Comparison of ENCODE assay signal across 8 cellular contexts in genomic region chr9:32378993-32379729, GRCh38. TPM values are rescaled to one million over a fixed set of nuclear protein-coding genes. Genes with fewer than 3 reads are reported as not detected.
DNase-seq lines count a peak whose midpoint lies in the region; ATAC-seq and TF ChIP-seq lines count a peak whose summit lies in the region.

No MANE protein-coding gene starts in this region.

- H2BK20ac ChIP-seq in IMR-90 (ENCODE audit: low read depth, low read length), result peak overlapping the region; percentile 6; the same call in 1 of the 2 replicates

- H2AK9ac ChIP-seq in IMR-90 (replicated peaks; ENCODE audit: low read depth, low read length, poor library complexity), result no peak overlapping the region

- no peak overlapping the region for H3K56ac ChIP-seq in IMR-90 (ENCODE audit: extremely low read depth, insufficient read depth, low read length)

- H3K36me3 ChIP-seq in IMR-90 (ENCODE audit: control insufficient read depth, insufficient read depth, low read length), result no peaks in the 10 kb centered on the region
- no peaks in the 10 kb centered on the region for H3K36me3 ChIP-seq in prostate gland

- no peak overlapping the region for H3K4ac ChIP-seq in IMR-90 (ENCODE audit: low read depth, low read length)

- no peak overlapping the region for H3K14ac ChIP-seq in IMR-90 (replicated peaks; ENCODE audit: low read depth, low read length)

- intact Hi-C loops in IMR-90 (cut with micrococcal nuclease) (loop anchor here (1.0 to 5.0 kb wide), 7 partner anchors 53 to 589 kb away; partner anchors contain the start of gene RIGI), Right ventricle myocardium superior (cut with DNase I) (loop anchor here (2.0 to 10.0 kb wide), 3 partner anchors 53 to 596 kb away; no protein-coding TSS in a partner anchor), prostate gland (cut with DNase I) (loop anchor here (2.0 to 5.0 kb wide), 2 partner anchors 200 to 588 kb away; no protein-coding TSS in a partner anchor)

- no peak overlapping the region for H3K27ac ChIP-seq in IMR-90 (ENCODE audit: insufficient read depth, low read length)
- H3K27ac ChIP-seq in prostate gland, result no peak overlapping the region

- 0% methylated on average over 1 of the region's 5 CpGs; no CpG with 5 or more reads in 1 of the 2 experiments for WGBS in IMR-90 (ENCODE audit: extremely low coverage in 2 of 2, insufficient read length in 1 of 2), 2 experiments
- WGBS in prostate gland, result 16% methylated on average over 5 of the region's 5 CpGs

- H3K9ac ChIP-seq in IMR-90 (ENCODE audit: low read depth, low read length), result no peak overlapping the region

- peak overlapping the region; percentile 67; the same call in 1 of the 2 replicates for H2BK120ac ChIP-seq in IMR-90 (ENCODE audit: low read depth, low read length)

- no peak overlapping the region for H3K4me3 ChIP-seq in IMR-90 (ENCODE audit: insufficient read depth, low read depth, low read length)
- no peak overlapping the region for H3K4me3 ChIP-seq in prostate gland

- no peak overlapping the region for H4K91ac ChIP-seq in IMR-90 (ENCODE audit: insufficient read depth, low read depth, low read length)

- dilution Hi-C loops in IMR-90 (cut with HindIII; ENCODE audit: low sequenced_read_pairs, unreplicated experiment), result no loop called here

- TF ChIP-seq POLR2A in IMR-90 (IDR thresholded peaks at IDR 0.05; ENCODE audit: low read depth, low read length), result 0 out of 2 replicates have a peak, but pooled peaks have one; percentile 34
- TF ChIP-seq POLR2A in prostate gland (IDR thresholded peaks at IDR 0.05), result no peak

- peak overlapping the region; percentile 48; the same call in 1 of the 2 replicates for H3K4me2 ChIP-seq in IMR-90 (ENCODE audit: low read depth, low read length)

- CTCF ChIA-PET in IMR-90 (lab: Yijun Ruan, JAX), result interaction anchor here (0.6 to 7.0 kb wide), 33 partner anchors 10 to 594 kb away, joined by 3 to 189 read pairs (median 4); partner anchors contain the start of genes NDUFB6, RIGI, SMIM27 and TOPORS

- no peak overlapping the region for H3K18ac ChIP-seq in IMR-90 (ENCODE audit: low read depth, low read length)

- TF ChIP-seq RAD21 in IMR-90 (IDR thresholded peaks at IDR 0.05; ENCODE audit: low read length), result peak; percentile 97

- H3K27me3 ChIP-seq in IMR-90 (ENCODE audit: control insufficient read depth, insufficient read depth, low read length), result peaks cover 2% of the 10 kb centered on the region; the same call in 1 of the 2 replicates
- H3K27me3 ChIP-seq in prostate gland (replicated peaks; ENCODE audit: insufficient read depth), result no peaks in the 10 kb centered on the region

- peak overlapping the region; percentile 76 for H2AFZ ChIP-seq in IMR-90 (replicated peaks; ENCODE audit: low read length, poor library complexity)

- H3K27ac Mint-ChIP-seq in activated naive CD8-positive, alpha-beta T cell treated with anti-CD3 and anti-CD28 coated beads for 36 hours, result no peak overlapping the region

- H3K23ac ChIP-seq in IMR-90 (ENCODE audit: low read depth, low read length), result no peak overlapping the region

- no peaks in the 10 kb centered on the region for H3K36me3 Mint-ChIP-seq in activated naive CD8-positive, alpha-beta T cell treated with anti-CD3 and anti-CD28 coated beads for 36 hours

- peaks cover 4% of the 10 kb centered on the region for H3K4me1 ChIP-seq in IMR-90 (ENCODE audit: control insufficient read depth, insufficient read depth, low read length)
- H3K4me1 ChIP-seq in prostate gland (replicated peaks), result no peaks in the 10 kb centered on the region

- no peaks in the 10 kb centered on the region for H4K20me1 ChIP-seq in IMR-90 (ENCODE audit: insufficient read depth, low read length)

- H3K27me3 Mint-ChIP-seq in activated naive CD8-positive, alpha-beta T cell treated with anti-CD3 and anti-CD28 coated beads for 36 hours, result peaks cover 17% of the 10 kb centered on the region

- no peaks in the 10 kb centered on the region for H3K79me1 ChIP-seq in IMR-90 (ENCODE audit: low read depth in 1 of 2, low read length in 2 of 2)

- no peak overlapping the region for H2BK15ac ChIP-seq in IMR-90 (ENCODE audit: low read depth, low read length)

- TF ChIP-seq CTCF in IMR-90 (conservative IDR thresholded peaks at IDR 0.05; ENCODE audit: low read depth, low read length) (peak; percentile 95), prostate gland (IDR thresholded peaks at IDR 0.05) (peak; percentile 53 to 85 (median 72))

- BruUV-seq in IMR-90 (replicated peaks; lab: Mats Ljungman, UMichigan), result no TSS peak

- no peak overlapping the region for H4K5ac ChIP-seq in IMR-90 (ENCODE audit: low read depth, low read length)

- no peaks in the 10 kb centered on the region for H3K9me3 Mint-ChIP-seq in activated naive CD8-positive, alpha-beta T cell treated with anti-CD3 and anti-CD28 coated beads for 36 hours

- in situ Hi-C loops in IMR-90 (cut with MboI; ENCODE audit: low sequenced_read_pairs), result no loop called here

- ATAC-seq in GM21737 (IDR thresholded peaks at IDR 0.05; ENCODE audit: unreplicated experiment), result peak; percentile 88
- ATAC-seq in IMR-90 (ENCODE audit: low read depth), result peak; percentile 78
- peak; percentile 95 for ATAC-seq in Right ventricle myocardium superior (ENCODE audit: poor library complexity)

- POLR2A ChIA-PET in IMR-90 (lab: Charles Lee; ENCODE audit: unreplicated experiment), result interaction anchor here (0.5 kb wide), 1 partner anchor 193 kb away, joined by 4 read pairs; no protein-coding TSS in a partner anchor

- H3K9me1 ChIP-seq in IMR-90 (ENCODE audit: insufficient read depth, low read length), result 0 out of 2 replicates have a peak, but pooled peaks cover 3% of the 10 kb centered on the region

- DNase-seq in activated gamma-delta T cell treated with Interleukin-2 at 50 U/mL for 16 hours (peak; percentile 56), activated gamma-delta T cell (lab: John Stamatoyannopoulos, UW) (no peak), IMR-90 (peak; percentile 85), OCI-M2 (lab: John Stamatoyannopoulos, UW; ENCODE audit: unreplicated experiment) (peak; percentile 17), Right ventricle myocardium superior (no peak), prostate gland (ENCODE audit: low spot score) (peak; percentile 37)
- DNase-seq in activated naive CD8-positive, alpha-beta T cell treated with anti-CD3 and anti-CD28 coated beads for 36 hours, result peak; percentile 31

- peaks cover 13% of the 10 kb centered on the region for H3K4me1 Mint-ChIP-seq in activated naive CD8-positive, alpha-beta T cell treated with anti-CD3 and anti-CD28 coated beads for 36 hours

- H3K4me3 Mint-ChIP-seq in activated naive CD8-positive, alpha-beta T cell treated with anti-CD3 and anti-CD28 coated beads for 36 hours, result peak overlapping the region; percentile 15

- peak overlapping the region in 1 of 2 experiments; percentile 65; a peak in 1 of 4 replicates for H4K8ac ChIP-seq in IMR-90 (ENCODE audit: low read depth in 2 of 2, low read length in 2 of 2)

- no peaks in the 10 kb centered on the region for H3K9me3 ChIP-seq in IMR-90 (ENCODE audit: control insufficient read depth, insufficient read depth, low read length)
- no peaks in the 10 kb centered on the region for H3K9me3 ChIP-seq in prostate gland

- H2BK5ac ChIP-seq in IMR-90 (ENCODE audit: low read depth, low read length, poor library complexity, severe bottlenecking), result no peak overlapping the region

- no peak overlapping the region for H2AK5ac ChIP-seq in IMR-90 (ENCODE audit: low read depth, low read length)

TF ChIP-seq in IMR-90, 13 proteins besides CTCF, POLR2A, EP300 and RAD21:
- TF ChIP-seq SMC3 (IDR thresholded peaks at IDR 0.05; ENCODE audit: low read depth, low read length), result peak; percentile 88
- no peak for TF ChIP-seq BHLHE40 (IDR thresholded peaks at IDR 0.05; ENCODE audit: low read depth, low read length)
- no peak for TF ChIP-seq USF2 (IDR thresholded peaks at IDR 0.05; ENCODE audit: low read depth, low read length)
- peak; percentile 16; the same call in 1 of the 2 replicates for TF ChIP-seq MAZ (IDR thresholded peaks at IDR 0.05; ENCODE audit: borderline replicate concordance, low read depth, low read length)

RNA-seq across cellular contexts. Expression of gene ACO1, which starts 5.3 kb away (rescaled TPM):
- total RNA-seq in IMR-90 (2012; rRNA removed) (140 and 158 TPM in 2 replicates), Right ventricle myocardium superior (63.0 TPM), prostate gland (10 to 100 TPM; 31.7 to 66.6 TPM)
- polyA plus RNA-seq in IMR-90 (2012; rRNA removed), result 77.6 and 85.9 TPM in 2 replicates
- polyA plus RNA-seq in IMR-90 (2012; cell fraction: cytosol; rRNA removed), result 51.2 and 73.8 TPM in 2 replicates
- 25.2 and 63.2 TPM in 2 replicates for polyA plus RNA-seq in IMR-90 (2012; cell fraction: nucleus; rRNA removed; ENCODE audit: low replicate concordance)
- 10 to 100 TPM; 16.3 to 16.7 TPM for total RNA-seq in activated naive CD8-positive, alpha-beta T cell treated with anti-CD3 and anti-CD28 coated beads for 36 hours

Comparison
In these comparisons a context has a peak if more than half of its experiments do, and no peak if none do; other contexts are left out.
1. DNase-seq: peak in activated gamma-delta T cell treated with Interleukin-2 at 50 U/mL for 16 hours (single experiment), IMR-90 (single experiment), OCI-M2 (single experiment), activated naive CD8-positive, alpha-beta T cell treated with anti-CD3 and anti-CD28 coated beads for 36 hours (single experiment) and prostate gland (single experiment); none in activated gamma-delta T cell (single experiment) and Right ventricle myocardium superior (single experiment).
2. Peak in every context shown above with its lines, with median percentiles within 50 percentile points of each other: ATAC-seq.